In genomic region chr16:30534368-30535105, GRCh38 we compare ENCODE assay signal across 8 cellular contexts. TPM values are rescaled to one million over a fixed set of nuclear protein-coding genes. Genes with fewer than 3 reads are reported as not detected.
DNase-seq lines count a peak whose midpoint lies in the region; ATAC-seq and TF ChIP-seq lines count a peak whose summit lies in the region.

ZNF747 (minus strand) TSS chr16:30534858; CDS start chr16:30534679, 179 bp downstream.

- H3K4me1 Mint-ChIP-seq in dendritic cell treated with granulocyte-macrophage colony-stimulating factor and Interleukin-4, amounts not matched to agents 40 ng/mL and 50 ng/mL, for 4 days (ENCODE audit: low read depth) = peaks cover 66% of the 10 kb centered on the region

- ATAC-seq in GM19035 (IDR thresholded peaks at IDR 0.05; ENCODE audit: unreplicated experiment) (peak; percentile 74), HG03521 (IDR thresholded peaks at IDR 0.05; ENCODE audit: unreplicated experiment) (peak; percentile 53), right lobe of liver (peak; percentile 86 to 88 (median 88))

- intact Hi-C loops in dendritic cell treated with granulocyte-macrophage colony-stimulating factor and Interleukin-4, amounts not matched to agents 40 ng/mL and 50 ng/mL, for 4 days (cut with micrococcal nuclease) = no loop called here
- intact Hi-C loops in right lobe of liver (cut with DNase I) = no loop called here

- H3K27me3 ChIP-seq in right lobe of liver = no peaks in the 10 kb centered on the region

- H3K4me3 ChIP-seq in right lobe of liver = peak within 1 kb of the TSS; percentile 86 to 89 (median 87)

- peak within 1 kb of the TSS; percentile 91 to 98 (median 95) for H3K27ac ChIP-seq in right lobe of liver

- H3K9me3 ChIP-seq in right lobe of liver = no peaks in the 10 kb centered on the region

- H3K4me1 ChIP-seq in right lobe of liver = peaks cover 0 to 23% (median 6%) of the 10 kb centered on the region in 4 donors

- H3K36me3 Mint-ChIP-seq in dendritic cell treated with granulocyte-macrophage colony-stimulating factor and Interleukin-4, amounts not matched to agents 40 ng/mL and 50 ng/mL, for 4 days (ENCODE audit: low read depth) = peaks cover 59% of the 10 kb centered on the region

- TF ChIP-seq CTCF in AG09319 (IDR thresholded peaks at IDR 0.05; ENCODE audit: low read depth, low read length) (no peak), right lobe of liver (IDR thresholded peaks at IDR 0.05) (peak in 1 of 4 donors; percentile 10)

- H3K4me3 Mint-ChIP-seq in dendritic cell treated with granulocyte-macrophage colony-stimulating factor and Interleukin-4, amounts not matched to agents 40 ng/mL and 50 ng/mL, for 4 days = peak within 1 kb of the TSS; percentile 87

- WGBS in right lobe of liver (ENCODE audit: insufficient coverage, low coverage, low lambda C conversion rate, missing lambda C conversion rate) = 0% methylated on average over 10 of the region's 70 CpGs

- H3K9me3 Mint-ChIP-seq in dendritic cell treated with granulocyte-macrophage colony-stimulating factor and Interleukin-4, amounts not matched to agents 40 ng/mL and 50 ng/mL, for 4 days = no peaks in the 10 kb centered on the region

- peak; percentile 59 for DNase-seq in AG09319 (ENCODE audit: extremely low read depth, low read depth)
- peak; percentile 90 for DNase-seq in NCI-H774 (lab: John Stamatoyannopoulos, UW)
- peak; percentile 90 to 93 for DNase-seq in activated CD4-positive, alpha-beta T cell treated with anti-CD3 and anti-CD28 coated beads, Interleukin-2, amount 50 U/mL, for 48 hours
- DNase-seq in right lobe of liver = peak; percentile 94 to 95 (median 95)
- peak; percentile 92 for DNase-seq in stimulated activated CD4-positive, alpha-beta T cell treated with anti-CD3 and anti-CD28 coated beads, Interleukin-4, amount 100 ng/mL, for 24 hours

- H3K27ac Mint-ChIP-seq in dendritic cell treated with granulocyte-macrophage colony-stimulating factor and Interleukin-4, amounts not matched to agents 40 ng/mL and 50 ng/mL, for 4 days = peak within 1 kb of the TSS; percentile 90

- H3K36me3 ChIP-seq in right lobe of liver = peaks cover 0 to 16% (median 0%) of the 10 kb centered on the region in 4 donors

- H3K27me3 Mint-ChIP-seq in dendritic cell treated with granulocyte-macrophage colony-stimulating factor and Interleukin-4, amounts not matched to agents 40 ng/mL and 50 ng/mL, for 4 days = no peaks in the 10 kb centered on the region

- TF ChIP-seq POLR2A in right lobe of liver (IDR thresholded peaks at IDR 0.05) = peak; percentile 69

RNA-seq across cellular contexts. Expression of gene ZNF747, which starts in this region (rescaled TPM):
- total RNA-seq in right lobe of liver = 1 to 10 TPM; 5.3 to 9.7 (median 6.4) TPM

Comparison
In these comparisons a context has a peak if more than half of its experiments do, and no peak if none do; other contexts are left out.
1. Peak in every context shown above with its lines: DNase-seq, ATAC-seq, H3K4me3 ChIP-seq and H3K27ac ChIP-seq.